In genomic region chr6:25165817-25166216, GRCh38 we compare ENCODE assay signal across 11 cellular contexts.
DNase-seq lines count a peak whose midpoint lies in the region; ATAC-seq lines count a peak whose summit lies in the region.
"Had no signal": no experiment of that assay in that cellular context is flagged by ENCODE, and none has a peak within 500 bp of the region (broad histone marks: within the 10 kb centered on the region; RNA-seq: fewer than 3 reads in every experiment).

No MANE protein-coding gene starts in this region.

- peak overlapping the region; percentile 14 for H3K4me3 Mint-ChIP-seq in activated naive CD4-positive, alpha-beta T cell treated with anti-CD3 and anti-CD28 coated beads, Interleukin-2, amount 10 ng/mL, durations not matched to agents 7 days and 5 days
- peak overlapping the region; percentile 7 for H3K4me3 Mint-ChIP-seq in activated naive CD8-positive, alpha-beta T cell treated with anti-CD3 and anti-CD28 coated beads, Interleukin-2, amount 10 ng/mL, durations not matched to agents 7 days and 5 days
- peak overlapping the region; percentile 53 to 62 for H3K4me3 Mint-ChIP-seq in stimulated activated naive CD8-positive, alpha-beta T cell treated with anti-CD3 and anti-CD28 coated beads, Interleukin-15, amount 100 ng/mL, for 72 hours

- H3K4me1 Mint-ChIP-seq in activated naive CD4-positive, alpha-beta T cell treated with anti-CD3 and anti-CD28 coated beads, Interleukin-2, amount 10 ng/mL, durations not matched to agents 7 days and 5 days: peaks cover 33% of the 10 kb centered on the region
- H3K4me1 Mint-ChIP-seq in activated naive CD8-positive, alpha-beta T cell treated with anti-CD3 and anti-CD28 coated beads, Interleukin-2, amount 10 ng/mL, durations not matched to agents 7 days and 5 days: peaks cover 17% of the 10 kb centered on the region
- H3K4me1 Mint-ChIP-seq in stimulated activated naive CD8-positive, alpha-beta T cell treated with anti-CD3 and anti-CD28 coated beads, Interleukin-15, amount 100 ng/mL, for 72 hours: peaks cover 50% of the 10 kb centered on the region

- CTCF ChIA-PET in activated naive CD4-positive, alpha-beta T cell treated with anti-CD3 and anti-CD28 coated beads, Interleukin-2, amount 10 ng/mL, durations not matched to agents 7 days and 5 days (lab: Charles Lee): interaction anchor here (0.8 to 1.2 kb wide), 3 partner anchors 8 to 30 kb away, joined by 3 to 4 read pairs (median 3); no protein-coding TSS in a partner anchor

- H3K36me3 Mint-ChIP-seq in activated naive CD4-positive, alpha-beta T cell treated with anti-CD3 and anti-CD28 coated beads, Interleukin-2, amount 10 ng/mL, durations not matched to agents 7 days and 5 days: peaks cover 3% of the 10 kb centered on the region
- peaks cover 3% of the 10 kb centered on the region for H3K36me3 Mint-ChIP-seq in activated naive CD8-positive, alpha-beta T cell treated with anti-CD3 and anti-CD28 coated beads, Interleukin-2, amount 10 ng/mL, durations not matched to agents 7 days and 5 days

- H3K9me3 Mint-ChIP-seq in activated naive CD4-positive, alpha-beta T cell treated with anti-CD3 and anti-CD28 coated beads, Interleukin-2, amount 10 ng/mL, durations not matched to agents 7 days and 5 days: peaks cover 8% of the 10 kb centered on the region
- peaks cover 6% of the 10 kb centered on the region for H3K9me3 Mint-ChIP-seq in activated naive CD8-positive, alpha-beta T cell treated with anti-CD3 and anti-CD28 coated beads, Interleukin-2, amount 10 ng/mL, durations not matched to agents 7 days and 5 days
- peaks cover 6 to 9% of the 10 kb centered on the region in 2 donors for H3K9me3 Mint-ChIP-seq in stimulated activated naive CD8-positive, alpha-beta T cell treated with anti-CD3 and anti-CD28 coated beads, Interleukin-15, amount 100 ng/mL, for 72 hours

- POLR2A ChIA-PET in activated naive CD8-positive, alpha-beta T cell treated with anti-CD3 and anti-CD28 coated beads, Interleukin-2, amount 10 ng/mL, durations not matched to agents 7 days and 5 days (lab: Charles Lee): no interaction called here

- ATAC-seq in activated naive CD8-positive, alpha-beta T cell treated with anti-CD3 and anti-CD28 coated beads, Interleukin-2, amount 10 ng/mL, durations not matched to agents 7 days and 5 days (ENCODE audit: low read depth): no peak
- ATAC-seq in stimulated activated naive CD8-positive, alpha-beta T cell treated with anti-CD3 and anti-CD28 coated beads, Interleukin-15, amount 100 ng/mL, for 72 hours: no peak
- ATAC-seq in GM18858 (IDR thresholded peaks at IDR 0.05; ENCODE audit: unreplicated experiment) (no peak), GM21529 (IDR thresholded peaks at IDR 0.05; ENCODE audit: unreplicated experiment) (no peak)
- ATAC-seq: Right ventricle myocardium inferior had no signal

- peaks cover 5% of the 10 kb centered on the region for H3K27me3 Mint-ChIP-seq in activated naive CD4-positive, alpha-beta T cell treated with anti-CD3 and anti-CD28 coated beads, Interleukin-2, amount 10 ng/mL, durations not matched to agents 7 days and 5 days
- H3K27me3 Mint-ChIP-seq in activated naive CD8-positive, alpha-beta T cell treated with anti-CD3 and anti-CD28 coated beads, Interleukin-2, amount 10 ng/mL, durations not matched to agents 7 days and 5 days: no peaks in the 10 kb centered on the region
- H3K27me3 Mint-ChIP-seq in stimulated activated naive CD8-positive, alpha-beta T cell treated with anti-CD3 and anti-CD28 coated beads, Interleukin-15, amount 100 ng/mL, for 72 hours: peaks cover 10% of the 10 kb centered on the region

- no peak for DNase-seq in activated naive CD4-positive, alpha-beta T cell treated with anti-CD3 and anti-CD28 coated beads, Interleukin-2, amount 10 ng/mL, durations not matched to agents 7 days and 5 days
- no peak for DNase-seq in activated naive CD4-positive, alpha-beta T cell treated with Interleukin-2 at 50 U/mL for 16 hours
- DNase-seq in NOMO-1 treated with dmso at 0.1 percent for 144 hours (lab: John Stamatoyannopoulos, UW; ENCODE audit: unreplicated experiment) (peak; percentile 55), NCI-H1092 (lab: John Stamatoyannopoulos, UW) (no peak)
- DNase-seq in activated naive CD8-positive, alpha-beta T cell treated with anti-CD3 and anti-CD28 coated beads, Interleukin-2, amount 10 ng/mL, durations not matched to agents 7 days and 5 days: no peak
- no peak for DNase-seq in stimulated activated naive CD8-positive, alpha-beta T cell treated with anti-CD3 and anti-CD28 coated beads, Interleukin-15, amount 100 ng/mL, for 72 hours
- DNase-seq: AML-193, NCI-H524 treated with DMSO at 0.1 percent for 48 hours had no signal

- peak overlapping the region; percentile 21 for H3K27ac Mint-ChIP-seq in activated naive CD4-positive, alpha-beta T cell treated with anti-CD3 and anti-CD28 coated beads, Interleukin-2, amount 10 ng/mL, durations not matched to agents 7 days and 5 days
- peak overlapping the region; percentile 9 for H3K27ac Mint-ChIP-seq in activated naive CD8-positive, alpha-beta T cell treated with anti-CD3 and anti-CD28 coated beads, Interleukin-2, amount 10 ng/mL, durations not matched to agents 7 days and 5 days
- H3K27ac Mint-ChIP-seq in stimulated activated naive CD8-positive, alpha-beta T cell treated with anti-CD3 and anti-CD28 coated beads, Interleukin-15, amount 100 ng/mL, for 72 hours: peak overlapping the region; percentile 22 to 59

Comparison
In these comparisons a context has a peak if more than half of its experiments do, and no peak if none do; other contexts are left out.
1. H3K4me3 Mint-ChIP-seq: peak in every context shown above with its lines; median percentile 58 in stimulated activated naive CD8-positive, alpha-beta T cell treated with anti-CD3 and anti-CD28 coated beads, Interleukin-15, amount 100 ng/mL, for 72 hours; 14 in activated naive CD4-positive, alpha-beta T cell treated with anti-CD3 and anti-CD28 coated beads, Interleukin-2, amount 10 ng/mL, durations not matched to agents 7 days and 5 days; 7 in activated naive CD8-positive, alpha-beta T cell treated with anti-CD3 and anti-CD28 coated beads, Interleukin-2, amount 10 ng/mL, durations not matched to agents 7 days and 5 days.